In genomic region chr16:68227850-68228553, GRCh38 we compare ENCODE assay signal across 11 cellular contexts. TPM values are rescaled to one million over a fixed set of nuclear protein-coding genes. Genes with fewer than 3 reads are reported as not detected.
DNase-seq lines count a peak whose midpoint lies in the region; ATAC-seq and TF ChIP-seq lines count a peak whose summit lies in the region.
"Had no signal": no experiment of that assay in that cellular context is flagged by ENCODE, and none has a peak within 500 bp of the region (broad histone marks: within the 10 kb centered on the region; RNA-seq: fewer than 3 reads in every experiment).

No MANE protein-coding gene starts in this region.

- H3K36me3 Mint-ChIP-seq in CD4-positive, alpha-beta T cell (ENCODE audit: low read depth): peaks cover 23% of the 10 kb centered on the region
- H3K36me3 Mint-ChIP-seq in activated naive CD8-positive, alpha-beta T cell: no peaks in the 10 kb centered on the region
- H3K36me3 Mint-ChIP-seq in naive thymus-derived CD8-positive, alpha-beta T cell: peaks cover 0 to 40% (median 0%) of the 10 kb centered on the region in 3 donors

- peak overlapping the region; percentile 47 for H3K27ac ChIP-seq in CD4-positive, alpha-beta T cell (ENCODE audit: low read depth, low read length)

- H3K4me1 Mint-ChIP-seq in CD4-positive, alpha-beta T cell (ENCODE audit: low read depth): peaks cover 39% of the 10 kb centered on the region
- H3K4me1 Mint-ChIP-seq in activated naive CD8-positive, alpha-beta T cell (ENCODE audit: low read depth): peaks cover 46% of the 10 kb centered on the region
- H3K4me1 Mint-ChIP-seq in naive thymus-derived CD8-positive, alpha-beta T cell: peaks cover 15 to 44% (median 40%) of the 10 kb centered on the region in 4 donors

- intact Hi-C loops in CD4-positive, alpha-beta T cell (cut with DNase I, micrococcal nuclease): loop anchor here (2.0 to 5.0 kb wide), 4 partner anchors 51 to 706 kb away; partner anchors contain the start of gene NRN1L (in 1 of the 2)

- H3K27me3 Mint-ChIP-seq in CD4-positive, alpha-beta T cell: no peaks in the 10 kb centered on the region
- H3K27me3 Mint-ChIP-seq in activated naive CD8-positive, alpha-beta T cell: no peaks in the 10 kb centered on the region
- no peaks in the 10 kb centered on the region for H3K27me3 Mint-ChIP-seq in naive thymus-derived CD8-positive, alpha-beta T cell

- POLR2A ChIA-PET in CD4-positive, alpha-beta T cell (lab: Charles Lee): interaction anchor here (0.6 to 1.5 kb wide), 8 partner anchors 9 to 143 kb away, joined by 3 to 5 read pairs (median 4); partner anchors contain the start of gene NFATC3
- POLR2A ChIA-PET in naive thymus-derived CD8-positive, alpha-beta T cell (lab: Charles Lee): interaction anchor here (0.6 to 1.9 kb wide), 10 partner anchors 8 to 173 kb away, joined by 3 to 12 read pairs (median 4); partner anchors contain the start of genes ESRP2 and NFATC3

- peak in 1 of 10 experiments; percentile 28 for DNase-seq in CD4-positive, alpha-beta T cell
- no peak for DNase-seq in naive thymus-derived CD8-positive, alpha-beta T cell
- DNase-seq in DMS79 (lab: John Stamatoyannopoulos, UW) (no peak), GOT3 (lab: John Stamatoyannopoulos, UW) (no peak), iPS-NIHi11 (ENCODE audit: low spot score) (no peak), DMS79 treated with DMSO at 0.1 percent for 48 hours (lab: John Stamatoyannopoulos, UW) (no peak)
- DNase-seq: IMR-90, NCI-H526 treated with DMSO at 0.1 percent for 48 hours had no signal

- CTCF ChIA-PET in CD4-positive, alpha-beta T cell (lab: Charles Lee): interaction anchor here (0.6 to 2.9 kb wide), 7 partner anchors 11 to 1599 kb away, joined by 3 to 20 read pairs (median 5); no protein-coding TSS in a partner anchor

- H3K27me3 ChIP-seq in CD4-positive, alpha-beta T cell (ENCODE audit: control insufficient read depth, insufficient read depth, low read length): no peaks in the 10 kb centered on the region

- ATAC-seq in CD4-positive, alpha-beta T cell (ENCODE audit: poor library complexity): no peak
- ATAC-seq in naive thymus-derived CD8-positive, alpha-beta T cell: no peak

- peak overlapping the region; percentile 47 for H3K27ac Mint-ChIP-seq in CD4-positive, alpha-beta T cell
- peak overlapping the region; percentile 90 for H3K27ac Mint-ChIP-seq in activated naive CD8-positive, alpha-beta T cell
- H3K27ac Mint-ChIP-seq in naive thymus-derived CD8-positive, alpha-beta T cell: peak overlapping the region; percentile 55 to 90 (median 86)

- peak overlapping the region; percentile 20 for H3K4me3 Mint-ChIP-seq in CD4-positive, alpha-beta T cell
- peak overlapping the region; percentile 63 for H3K4me3 Mint-ChIP-seq in activated naive CD8-positive, alpha-beta T cell
- peak overlapping the region in 8 of 10 donors; percentile 11 to 61 (median 25) for H3K4me3 Mint-ChIP-seq in naive thymus-derived CD8-positive, alpha-beta T cell

- no peak for TF ChIP-seq CTCF in CD4-positive, alpha-beta T cell (IDR thresholded peaks at IDR 0.05)
- TF ChIP-seq CTCF in GM12873 (IDR thresholded peaks at IDR 0.05; ENCODE audit: insufficient read depth, low read depth, low read length, missing control alignments): peak; percentile 30

- no peaks in the 10 kb centered on the region for H3K9me3 ChIP-seq in CD4-positive, alpha-beta T cell (ENCODE audit: control insufficient read depth, low read length)

- H3K9me3 Mint-ChIP-seq in CD4-positive, alpha-beta T cell: no peaks in the 10 kb centered on the region
- no peaks in the 10 kb centered on the region for H3K9me3 Mint-ChIP-seq in activated naive CD8-positive, alpha-beta T cell (ENCODE audit: low read depth)
- H3K9me3 Mint-ChIP-seq in naive thymus-derived CD8-positive, alpha-beta T cell: no peaks in the 10 kb centered on the region

RNA-seq across cellular contexts. Expression of gene ESRP2, which starts 7.9 kb away (rescaled TPM):
- not detected for total RNA-seq in CD4-positive, alpha-beta T cell
- under 1 TPM; 0.22 to 0.36 TPM for total RNA-seq in naive thymus-derived CD8-positive, alpha-beta T cell
- under 1 TPM in 1 of 3 donors, not detected in 2; 0.64 TPM for polyA plus RNA-seq in naive thymus-derived CD8-positive, alpha-beta T cell
- total RNA-seq: IMR-90; T-helper 2 cell treated with Interferon-gamma antibody and Interleukin-4, amounts not matched to agents 100 ng/mL and 5 ng/mL, for 36 hours had no signal

RNA-seq across cellular contexts. Expression of gene PLA2G15, which starts 17.2 kb away (rescaled TPM):
- total RNA-seq in CD4-positive, alpha-beta T cell: 1 to 10 TPM; 4.3 to 4.7 TPM
- 1 to 10 TPM; 6.3 to 8.0 TPM for total RNA-seq in naive thymus-derived CD8-positive, alpha-beta T cell
- 1 to 10 TPM; 2.4 to 9.6 (median 4.6) TPM for polyA plus RNA-seq in naive thymus-derived CD8-positive, alpha-beta T cell

RNA-seq across cellular contexts. Expression of gene SLC7A6, which starts 36.3 kb away (rescaled TPM):
- 100 to 1,000 TPM; 187 to 197 TPM for total RNA-seq in CD4-positive, alpha-beta T cell
- total RNA-seq in naive thymus-derived CD8-positive, alpha-beta T cell: 100 to 1,000 TPM; 211 to 228 TPM
- polyA plus RNA-seq in naive thymus-derived CD8-positive, alpha-beta T cell: 10 to 100 TPM; 14.3 to 20.2 (median 19.2) TPM
